18 cellular contexts compared by ENCODE assay signal in the genomic region with DNA sequence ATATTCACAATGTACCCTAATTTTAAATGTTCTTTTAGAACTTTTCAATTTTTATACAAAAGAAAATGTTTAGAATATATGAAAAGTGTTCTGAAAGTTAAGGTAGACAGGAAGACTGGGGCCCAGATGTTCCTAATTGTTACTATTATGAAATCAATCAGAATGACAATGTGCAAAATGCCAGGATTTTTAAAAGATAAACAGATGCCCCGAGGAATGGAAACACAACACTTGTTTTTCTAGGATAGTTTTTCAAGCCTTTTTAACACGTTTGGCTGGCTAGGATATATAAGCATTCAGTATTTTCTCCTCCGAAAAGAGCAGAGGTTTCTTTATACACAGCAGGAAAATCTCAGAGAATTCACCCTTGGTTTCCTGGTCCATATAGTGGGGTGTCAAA.
DNase-seq lines count a peak whose midpoint lies in the region; ATAC-seq and TF ChIP-seq lines count a peak whose summit lies in the region.
"Had no signal": no experiment of that assay in that cellular context is flagged by ENCODE, and none has a peak within 500 bp of the region (broad histone marks: within the 10 kb centered on the region; RNA-seq: fewer than 3 reads in every experiment).

No MANE protein-coding gene starts in this region.

- H3F3A ChIP-seq in MM.1S (ENCODE audit: insufficient read depth, low read length), result no peaks in the 10 kb centered on the region

- no peak overlapping the region for H2AFZ ChIP-seq in MM.1S (ENCODE audit: low read length)

- peaks cover 21% of the 10 kb centered on the region for H3K4me1 Mint-ChIP-seq in endodermal cell

- H3K36me3 Mint-ChIP-seq in endodermal cell (ENCODE audit: low read depth), result peaks cover 60% of the 10 kb centered on the region

- no peak for ATAC-seq in GM21447 (IDR thresholded peaks at IDR 0.05; ENCODE audit: unreplicated experiment)
- ATAC-seq: CD8-positive, alpha-beta T cell had no signal

- H3K9me3 ChIP-seq in HUES6 (ENCODE audit: control insufficient read depth, insufficient read depth, low read depth, low read length) (peaks cover 17% of the 10 kb centered on the region), endodermal cell (ENCODE audit: control insufficient read depth, low read length) (peaks cover 11% of the 10 kb centered on the region), iPS-18a (ENCODE audit: control insufficient read depth, low read depth, low read length) (peaks cover 2% of the 10 kb centered on the region), thyroid gland (no peaks in the 10 kb centered on the region), MM.1S (replicated peaks; ENCODE audit: insufficient read depth, low read length) (no peaks in the 10 kb centered on the region)
- H3K9me3 ChIP-seq: SJSA1 had no signal

- H3K9ac ChIP-seq in HUES6 (ENCODE audit: low read length) (peak overlapping the region; percentile 63), endodermal cell (ENCODE audit: extremely low read depth, low read length, poor library complexity, severe bottlenecking) (peak overlapping the region; percentile 83), iPS-18a (ENCODE audit: low read length) (peak overlapping the region; percentile 61), MM.1S (ENCODE audit: low read length) (no peak overlapping the region)

- 9 to 56% methylated on average over 2 to 3 of the region's 3 CpGs for WGBS in endodermal cell (ENCODE audit: insufficient coverage in 1 of 2, insufficient read length in 1 of 2), 2 experiments
- whole genome bisulfite sequencing in thyroid gland, 2 donors, result 27 to 33% methylated on average over 3 of the region's 3 CpGs

- H3K4me2 ChIP-seq in MM.1S (ENCODE audit: low read depth, low read length), result no peak overlapping the region

- H3K9me2 ChIP-seq in MM.1S (replicated peaks; ENCODE audit: insufficient read depth, low read length), result no peaks in the 10 kb centered on the region

- H3K4me1 ChIP-seq in HUES6 (ENCODE audit: control insufficient read depth, insufficient read depth, low read length), result peaks cover 23% of the 10 kb centered on the region
- H3K4me1 ChIP-seq in endodermal cell (ENCODE audit: control insufficient read depth, insufficient read depth, low read length), result no peaks in the 10 kb centered on the region
- H3K4me1 ChIP-seq in iPS-18a (ENCODE audit: control insufficient read depth, low read depth, low read length), result peaks cover 22% of the 10 kb centered on the region
- H3K4me1 ChIP-seq in thyroid gland, result peaks cover 15% of the 10 kb centered on the region in 2 donors
- H3K4me1 ChIP-seq in MM.1S (ENCODE audit: low read length), result no peaks in the 10 kb centered on the region

- peaks cover 35% of the 10 kb centered on the region for H3K36me3 ChIP-seq in HUES6 (ENCODE audit: control insufficient read depth, insufficient read depth, low read length)
- peaks cover 44% of the 10 kb centered on the region for H3K36me3 ChIP-seq in endodermal cell (ENCODE audit: control insufficient read depth, insufficient read depth, low read length)
- H3K36me3 ChIP-seq in iPS-18a (ENCODE audit: control insufficient read depth, low read depth, low read length), result peaks cover 19% of the 10 kb centered on the region
- H3K36me3 ChIP-seq in thyroid gland, result peaks cover 3 to 10% of the 10 kb centered on the region in 2 donors
- no peaks in the 10 kb centered on the region for H3K36me3 ChIP-seq in MM.1S (replicated peaks; ENCODE audit: insufficient read depth, low read length)

- intact Hi-C loops in thyroid gland (cut with DNase I), result no loop called here

- DNase-seq in endodermal cell (no peak), thyroid gland (no peak), NCI-H2107 treated with DMSO at 0.1 percent for 48 hours (lab: John Stamatoyannopoulos, UW; ENCODE audit: unreplicated experiment) (no peak), MM.1S (no peak)
- DNase-seq: CD8-positive, alpha-beta T cell; DND-41; GF-D8; KBM-7; NCI-H1048; NCI-H146; NCI-H2081 treated with DMSO at 0.1 percent for 48 hours; NCI-H2227 treated with DMSO at 0.1 percent for 48 hours; NCI-H524 treated with DMSO at 0.1 percent for 48 hours; OCI-M1 had no signal

- H3K27me3 Mint-ChIP-seq in endodermal cell (ENCODE audit: insufficient read depth), result no peaks in the 10 kb centered on the region

- H4K20me1 ChIP-seq in MM.1S (ENCODE audit: insufficient read depth, low read length), result no peaks in the 10 kb centered on the region

- no peaks in the 10 kb centered on the region for H3K79me2 ChIP-seq in MM.1S (ENCODE audit: low read length)

- no peak overlapping the region for H3K27ac Mint-ChIP-seq in endodermal cell
- H3K27ac Mint-ChIP-seq: CD8-positive, alpha-beta T cell had no signal

- peak overlapping the region; percentile 75 for H3K4me3 Mint-ChIP-seq in endodermal cell
- H3K4me3 Mint-ChIP-seq: CD8-positive, alpha-beta T cell had no signal

- no peak for TF ChIP-seq POLR2A in thyroid gland (IDR thresholded peaks at IDR 0.05)

- peaks cover 27% of the 10 kb centered on the region for H3K9me3 Mint-ChIP-seq in endodermal cell
- H3K9me3 Mint-ChIP-seq: CD8-positive, alpha-beta T cell had no signal

- H3K27me3 ChIP-seq in HUES6 (ENCODE audit: control insufficient read depth, insufficient read depth, low read length) (no peaks in the 10 kb centered on the region), endodermal cell (ENCODE audit: control insufficient read depth, insufficient read depth, low read length, poor library complexity, severe bottlenecking) (no peaks in the 10 kb centered on the region), iPS-18a (ENCODE audit: control insufficient read depth, insufficient read depth, low read length) (no peaks in the 10 kb centered on the region), thyroid gland (no peaks in the 10 kb centered on the region), MM.1S (replicated peaks; ENCODE audit: insufficient read depth, low read length) (no peaks in the 10 kb centered on the region)
- H3K27me3 ChIP-seq: SJSA1 had no signal

- H3K4me3 ChIP-seq in HUES6 (ENCODE audit: low read depth, low read length) (peak overlapping the region; percentile 58), endodermal cell (ENCODE audit: low read length) (peak overlapping the region; percentile 91), iPS-18a (ENCODE audit: low read length) (peak overlapping the region; percentile 83), thyroid gland (replicated peaks in 1 of 3) (no peak overlapping the region), MM.1S (ENCODE audit: low read length) (no peak overlapping the region)
- H3K4me3 ChIP-seq: SJSA1 had no signal

- TF ChIP-seq CTCF in endodermal cell (conservative IDR thresholded peaks at IDR 0.05) (no peak), thyroid gland (IDR thresholded peaks at IDR 0.05) (no peak), MM.1S (IDR thresholded peaks at IDR 0.05; ENCODE audit: low read length) (no peak)

- H3K27ac ChIP-seq in HUES6 (ENCODE audit: low read depth, low read length), result no peak overlapping the region
- no peak overlapping the region for H3K27ac ChIP-seq in endodermal cell (ENCODE audit: low read depth, low read length)
- no peak overlapping the region for H3K27ac ChIP-seq in iPS-18a (ENCODE audit: low read length)
- peak overlapping the region; percentile 34 to 64 (median 48) for H3K27ac ChIP-seq in thyroid gland
- no peak overlapping the region for H3K27ac ChIP-seq in MM.1S (ENCODE audit: low read length)
- H3K27ac ChIP-seq: SJSA1 had no signal

Comparison
In these comparisons a context has a peak if more than half of its experiments do, and no peak if none do; other contexts are left out.
1. H3K27ac ChIP-seq: peak in thyroid gland (3 of 3); none in HUES6 (single experiment), endodermal cell (single experiment), iPS-18a (single experiment) and MM.1S (single experiment).
2. H3K4me3 ChIP-seq: peak in HUES6 (single experiment), endodermal cell (single experiment) and iPS-18a (single experiment); none in thyroid gland (0 of 3) and MM.1S (single experiment).